Comparison of ENCODE assay signal across 9 cellular contexts in genomic region chr18:48230459-48231113, GRCh38.
A peak's percentile ranks its signal among the peaks of the same experiment; 100 is the strongest.
DNase-seq lines count a peak whose midpoint lies in the region; ATAC-seq and TF ChIP-seq lines count a peak whose summit lies in the region.
"Had no signal": no experiment of that assay in that cellular context is flagged by ENCODE, and none has a peak within 500 bp of the region (broad histone marks: within the 10 kb centered on the region; RNA-seq: fewer than 3 reads in every experiment).

No MANE protein-coding gene starts in this region.

- H3K4me1 Mint-ChIP-seq in activated CD4-positive, alpha-beta T cell treated with anti-CD3 and anti-CD28 coated beads for 36 hours, result peaks cover 3% of the 10 kb centered on the region
- H3K4me1 Mint-ChIP-seq in neural crest cell, result peaks cover 4% of the 10 kb centered on the region

- no peaks in the 10 kb centered on the region for H3K9me3 Mint-ChIP-seq in activated CD4-positive, alpha-beta T cell treated with anti-CD3 and anti-CD28 coated beads for 36 hours (ENCODE audit: low read depth)
- no peaks in the 10 kb centered on the region for H3K9me3 Mint-ChIP-seq in neural crest cell
- H3K9me3 Mint-ChIP-seq: CD4-positive, CD25-positive, alpha-beta regulatory T cell had no signal

- no peak overlapping the region for H3K4me3 Mint-ChIP-seq in activated CD4-positive, alpha-beta T cell treated with anti-CD3 and anti-CD28 coated beads for 36 hours
- H3K4me3 Mint-ChIP-seq in neural crest cell, result no peak overlapping the region
- H3K4me3 Mint-ChIP-seq: CD4-positive, CD25-positive, alpha-beta regulatory T cell had no signal

- peak; percentile 78 for TF ChIP-seq CTCF in neural crest cell (conservative IDR thresholded peaks at IDR 0.05)

- H3K27me3 Mint-ChIP-seq in activated CD4-positive, alpha-beta T cell treated with anti-CD3 and anti-CD28 coated beads for 36 hours, result peaks cover 8% of the 10 kb centered on the region
- H3K27me3 Mint-ChIP-seq in neural crest cell (ENCODE audit: low read depth), result peaks cover 6% of the 10 kb centered on the region

- CTCF ChIA-PET in activated CD4-positive, alpha-beta T cell treated with anti-CD3 and anti-CD28 coated beads for 36 hours (lab: Charles Lee), result interaction anchor here (0.9 to 1.1 kb wide), 2 partner anchors 15 to 26 kb away, joined by 3 to 5 read pairs; no protein-coding TSS in a partner anchor

- no peak overlapping the region for H3K27ac Mint-ChIP-seq in activated CD4-positive, alpha-beta T cell treated with anti-CD3 and anti-CD28 coated beads for 36 hours
- no peak overlapping the region for H3K27ac Mint-ChIP-seq in neural crest cell (ENCODE audit: unreplicated experiment)

- POLR2A ChIA-PET in activated CD4-positive, alpha-beta T cell treated with anti-CD3 and anti-CD28 coated beads for 36 hours (lab: Charles Lee), result no interaction called here

- intact Hi-C loops in activated CD4-positive, alpha-beta T cell treated with anti-CD3 and anti-CD28 coated beads for 36 hours (cut with DNase I, micrococcal nuclease), result loop anchor here in 1 of 2 experiments (1.0 kb wide), 1 partner anchor 216 kb away; no protein-coding TSS in a partner anchor

- H3K36me3 Mint-ChIP-seq in activated CD4-positive, alpha-beta T cell treated with anti-CD3 and anti-CD28 coated beads for 36 hours (ENCODE audit: low read depth), result no peaks in the 10 kb centered on the region
- H3K36me3 Mint-ChIP-seq in neural crest cell (ENCODE audit: low read depth), result no peaks in the 10 kb centered on the region
- H3K36me3 Mint-ChIP-seq: CD4-positive, CD25-positive, alpha-beta regulatory T cell had no signal

- ATAC-seq in activated CD4-positive, alpha-beta T cell treated with anti-CD3 and anti-CD28 coated beads for 36 hours, result no peak
- peak; percentile 87 for ATAC-seq in esophagus mucosa
- ATAC-seq in GM18873 (IDR thresholded peaks at IDR 0.05; ENCODE audit: low FRiP score, unreplicated experiment), result no peak
- no peak for ATAC-seq in HG02763 (IDR thresholded peaks at IDR 0.05; ENCODE audit: unreplicated experiment)

- DNase-seq in activated CD4-positive, alpha-beta T cell treated with anti-CD3 and anti-CD28 coated beads for 36 hours, result peak; percentile 51
- DNase-seq in activated CD4-positive, alpha-beta T cell treated with anti-CD3 and anti-CD28 coated beads for 4 hours, result no peak
- DNase-seq in LoVo (ENCODE audit: low spot score), result peak; percentile 18
- DNase-seq in RPMI8226, result peak; percentile 73
- DNase-seq in neural crest cell (ENCODE audit: low read depth, low spot score), result peak; percentile 65

Comparison
In these comparisons a context has a peak if more than half of its experiments do, and no peak if none do; other contexts are left out.
1. DNase-seq: peak in activated CD4-positive, alpha-beta T cell treated with anti-CD3 and anti-CD28 coated beads for 36 hours (single experiment), LoVo (single experiment), RPMI8226 (single experiment) and neural crest cell (single experiment); none in activated CD4-positive, alpha-beta T cell treated with anti-CD3 and anti-CD28 coated beads for 4 hours (0 of 2).